12 cellular contexts compared by ENCODE assay signal in genomic region chr5:141695627-141696180, GRCh38. TPM values are rescaled to one million over a fixed set of nuclear protein-coding genes. Genes with fewer than 3 reads are reported as not detected.
DNase-seq lines count a peak whose midpoint lies in the region; ATAC-seq and TF ChIP-seq lines count a peak whose summit lies in the region.
"Had no signal": no experiment of that assay in that cellular context is flagged by ENCODE, and none has a peak within 500 bp of the region (broad histone marks: within the 10 kb centered on the region; RNA-seq: fewer than 3 reads in every experiment).

No MANE protein-coding gene starts in this region.

- no peak for TF ChIP-seq CTCF in cardiac muscle cell (IDR thresholded peaks at IDR 0.05; ENCODE audit: low read depth, low read length)
- no peak for TF ChIP-seq CTCF in upper lobe of right lung (IDR thresholded peaks at IDR 0.05)
- TF ChIP-seq CTCF in chondrocyte (IDR thresholded peaks at IDR 0.05): no peak
- TF ChIP-seq CTCF in GM20000 (IDR thresholded peaks at IDR 0.05; ENCODE audit: extremely low read depth, missing control alignments): no peak

- no peak overlapping the region for H3K27ac ChIP-seq in cardiac muscle cell
- H3K27ac ChIP-seq in upper lobe of right lung: no peak overlapping the region

- H3K9me3 Mint-ChIP-seq in chondrocyte (ENCODE audit: low read depth): no peaks in the 10 kb centered on the region
- H3K9me3 Mint-ChIP-seq: activated naive CD4-positive, alpha-beta T cell treated with anti-CD3 and anti-CD28 coated beads, Interleukin-2, amount 50 U/mL, for 24 hours; naive B cell had no signal

- intact Hi-C loops in Right ventricle myocardium superior (cut with DNase I) (no loop called here), cardiac septum (cut with DNase I) (loop anchor here (10.0 kb wide), 1 partner anchor 449 kb away; no protein-coding TSS in a partner anchor), upper lobe of right lung (cut with DNase I) (no loop called here)

- no peak overlapping the region for H3K27ac Mint-ChIP-seq in chondrocyte (ENCODE audit: unreplicated experiment)
- H3K27ac Mint-ChIP-seq: activated naive CD4-positive, alpha-beta T cell treated with anti-CD3 and anti-CD28 coated beads, Interleukin-2, amount 50 U/mL, for 24 hours had no signal

- H3K9me3 ChIP-seq in cardiac muscle cell (ENCODE audit: low read depth): no peaks in the 10 kb centered on the region
- no peaks in the 10 kb centered on the region for H3K9me3 ChIP-seq in upper lobe of right lung

- H3K27me3 Mint-ChIP-seq in chondrocyte (ENCODE audit: low read depth): peaks cover 34% of the 10 kb centered on the region

- H3K4me1 Mint-ChIP-seq in chondrocyte (ENCODE audit: low read depth): peaks cover 8% of the 10 kb centered on the region

- ATAC-seq in Right ventricle myocardium superior (ENCODE audit: poor library complexity) (peak; percentile 87), upper lobe of right lung (peak; percentile 25), HG03378 (IDR thresholded peaks at IDR 0.05; ENCODE audit: unreplicated experiment) (no peak)

- no peaks in the 10 kb centered on the region for H3K36me3 ChIP-seq in cardiac muscle cell
- H3K36me3 ChIP-seq in upper lobe of right lung: no peaks in the 10 kb centered on the region

- H3K27me3 ChIP-seq in cardiac muscle cell (peaks cover 58% of the 10 kb centered on the region), upper lobe of right lung (peaks cover 22% of the 10 kb centered on the region)

- DNase-seq in Right ventricle myocardium superior (peak; percentile 68), cardiac septum (ENCODE audit: low spot score) (no peak), RPMI8226 (peak; percentile 89), cardiac muscle cell (ENCODE audit: low read depth in 1 of 2, low spot score in 1 of 2) (peak; percentile 28 to 32), upper lobe of right lung (no peak), chondrocyte (ENCODE audit: low spot score) (no peak), GM20000 (ENCODE audit: low spot score) (no peak)
- DNase-seq: activated CD4-positive, alpha-beta T cell treated with anti-CD3 and anti-CD28 coated beads, Interleukin-2, amount 50 U/mL, for 4 hours; naive B cell; stimulated activated CD4-positive, alpha-beta T cell treated with anti-CD3 and anti-CD28 coated beads, Interleukin-12 subunit alpha, Interleukin-12 subunit beta, amount 100 ng/mL, for 4 hours had no signal

- H3K4me1 ChIP-seq in cardiac muscle cell (ENCODE audit: low read depth) (peaks cover 3% of the 10 kb centered on the region), upper lobe of right lung (peaks cover 9% of the 10 kb centered on the region)

- no peak overlapping the region for H3K4me3 Mint-ChIP-seq in chondrocyte (ENCODE audit: unreplicated experiment)
- H3K4me3 Mint-ChIP-seq: activated naive CD4-positive, alpha-beta T cell treated with anti-CD3 and anti-CD28 coated beads, Interleukin-2, amount 50 U/mL, for 24 hours; naive B cell had no signal

- no peaks in the 10 kb centered on the region for H3K36me3 Mint-ChIP-seq in chondrocyte (ENCODE audit: low read depth)
- H3K36me3 Mint-ChIP-seq: activated naive CD4-positive, alpha-beta T cell treated with anti-CD3 and anti-CD28 coated beads, Interleukin-2, amount 50 U/mL, for 24 hours; naive B cell had no signal

- H3K4me3 ChIP-seq in cardiac muscle cell (no peak overlapping the region), upper lobe of right lung (no peak overlapping the region)

RNA-seq across cellular contexts. Expression of gene ARAP3, which starts 13.7 kb away (rescaled TPM):
- total RNA-seq in Right ventricle myocardium superior: 12.5 TPM
- total RNA-seq in cardiac septum: 22.9 TPM
- total RNA-seq in cardiac muscle cell: 1.5 and 1.6 TPM in 2 replicates
- 0.59 and 1.4 TPM in 2 replicates for polyA plus RNA-seq in cardiac muscle cell
- 42.4 TPM for total RNA-seq in upper lobe of right lung
- total RNA-seq in chondrocyte: 1.3 to 7.1 TPM (median 5.9 TPM) in 3 replicates

RNA-seq across cellular contexts. Expression of gene FCHSD1, which starts 44.5 kb away (rescaled TPM):
- total RNA-seq in Right ventricle myocardium superior (2.6 TPM), cardiac septum (4.1 TPM), cardiac muscle cell (9.8 and 24.9 TPM in 2 replicates), upper lobe of right lung (13.6 TPM), chondrocyte (16.4 to 29.8 TPM (median 24.7 TPM) in 3 replicates)
- polyA plus RNA-seq in cardiac muscle cell: 7.8 and 13.0 TPM in 2 replicates

RNA-seq across cellular contexts. Expression of gene RELL2, which starts 58.9 kb away (rescaled TPM):
- 0.86 TPM for total RNA-seq in Right ventricle myocardium superior
- total RNA-seq in cardiac septum: 0.70 TPM
- total RNA-seq in cardiac muscle cell: 1.8 and 3.6 TPM in 2 replicates
- 2.3 TPM in 1 of 2 replicates, not detected in the other for polyA plus RNA-seq in cardiac muscle cell
- total RNA-seq in upper lobe of right lung: 6.1 TPM
- 2.9 to 6.1 TPM (median 5.2 TPM) in 3 replicates for total RNA-seq in chondrocyte

RNA-seq across cellular contexts. Expression of gene HDAC3, which starts 59.1 kb away (rescaled TPM):
- total RNA-seq in Right ventricle myocardium superior: 29.1 TPM
- total RNA-seq in cardiac septum: 34.1 TPM
- total RNA-seq in cardiac muscle cell: 64.7 and 78.3 TPM in 2 replicates
- polyA plus RNA-seq in cardiac muscle cell: 112 and 117 TPM in 2 replicates
- total RNA-seq in upper lobe of right lung: 42.1 TPM
- total RNA-seq in chondrocyte: 46.5 to 55.4 TPM (median 47.8 TPM) in 3 replicates

Comparison
In these comparisons a context has a peak if more than half of its experiments do, and no peak if none do; other contexts are left out.
1. DNase-seq: peak in Right ventricle myocardium superior (single experiment), RPMI8226 (single experiment) and cardiac muscle cell (2 of 2); none in cardiac septum (single experiment), upper lobe of right lung (single experiment), chondrocyte (single experiment) and GM20000 (single experiment).